23 cellular contexts compared by ENCODE assay signal in the genomic region with DNA sequence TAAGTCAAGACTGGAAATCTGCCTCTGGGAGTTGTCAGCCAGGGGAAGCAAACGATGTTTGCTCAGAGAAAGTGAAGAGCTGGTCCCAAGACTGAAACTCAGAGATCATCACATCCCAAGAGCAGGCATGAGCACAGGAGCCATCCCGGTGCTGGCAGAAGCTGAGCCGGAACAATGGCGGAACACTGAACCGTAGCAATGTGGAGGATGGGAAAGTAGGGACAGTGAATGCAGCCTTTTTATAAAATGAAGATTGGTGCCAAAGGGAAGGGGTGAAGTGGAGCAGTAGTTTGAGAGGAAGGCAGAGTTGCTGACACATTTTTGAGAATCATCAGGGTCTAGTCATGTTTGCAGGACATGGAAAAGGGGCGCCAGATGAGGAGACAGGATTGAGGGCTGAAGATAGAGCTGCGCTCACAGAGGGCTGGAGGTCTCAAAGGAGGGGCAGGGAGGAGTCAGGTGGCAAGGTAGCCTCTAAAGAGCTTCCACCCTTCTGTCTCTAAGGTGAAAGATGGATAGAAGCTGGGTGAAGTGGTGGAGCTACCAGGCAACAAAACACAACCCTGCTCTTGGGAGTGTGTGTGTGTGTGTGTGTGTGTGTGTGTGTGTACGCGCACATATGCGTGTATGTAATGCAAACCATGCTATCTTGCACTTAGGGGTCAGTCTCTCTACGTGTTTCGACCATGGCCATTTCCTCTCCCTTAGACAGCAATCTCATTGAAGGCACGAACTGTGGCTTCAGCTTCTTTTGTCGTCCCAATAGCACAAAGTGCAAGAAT.
A peak's percentile ranks its signal among the peaks of the same experiment; 100 is the strongest.
DNase-seq lines count a peak whose midpoint lies in the region; ATAC-seq and TF ChIP-seq lines count a peak whose summit lies in the region.
"Had no signal": no experiment of that assay in that cellular context is flagged by ENCODE, and none has a peak within 500 bp of the region (broad histone marks: within the 10 kb centered on the region; RNA-seq: fewer than 3 reads in every experiment).

No MANE protein-coding gene starts in this region.

- intact Hi-C loops in natural killer cell (cut with micrococcal nuclease) (no loop called here), colonic mucosa (cut with DNase I) (no loop called here)

- H3K4me3 ChIP-seq in colonic mucosa: no peak overlapping the region
- H3K4me3 ChIP-seq: HAP-1, SJCRH30 had no signal

- H3K4me1 Mint-ChIP-seq in natural killer cell treated with Interleukin-12 subunit alpha and Interleukin-12 subunit beta and Interleukin-15 and Interleukin-18, amount 100 ng/mL, for 72 hours (ENCODE audit: low read depth in 2 of 2): peaks cover 29 to 39% of the 10 kb centered on the region in 2 donors
- H3K4me1 Mint-ChIP-seq in natural killer cell (peaks cover 21 to 25% of the 10 kb centered on the region in 2 donors), osteocyte (ENCODE audit: unreplicated experiment) (peaks cover 22% of the 10 kb centered on the region)

- no peaks in the 10 kb centered on the region for H3K27me3 Mint-ChIP-seq in natural killer cell treated with Interleukin-12 subunit alpha and Interleukin-12 subunit beta and Interleukin-15 and Interleukin-18, amount 100 ng/mL, for 72 hours
- peaks cover 12 to 14% of the 10 kb centered on the region in 2 donors for H3K27me3 Mint-ChIP-seq in natural killer cell (ENCODE audit: low read depth in 2 of 2)
- H3K27me3 Mint-ChIP-seq in osteocyte (ENCODE audit: unreplicated experiment): no peaks in the 10 kb centered on the region

- no peaks in the 10 kb centered on the region for H3K27me3 ChIP-seq in colonic mucosa
- H3K27me3 ChIP-seq: SJCRH30 had no signal

- H3K27ac ChIP-seq in colonic mucosa: no peak overlapping the region
- H3K27ac ChIP-seq: HL-60, SJCRH30 had no signal

- no peaks in the 10 kb centered on the region for H3K36me3 Mint-ChIP-seq in natural killer cell treated with Interleukin-12 subunit alpha and Interleukin-12 subunit beta and Interleukin-15 and Interleukin-18, amount 100 ng/mL, for 72 hours
- no peaks in the 10 kb centered on the region for H3K36me3 Mint-ChIP-seq in natural killer cell
- H3K36me3 Mint-ChIP-seq in osteocyte (ENCODE audit: unreplicated experiment): no peaks in the 10 kb centered on the region
- H3K36me3 Mint-ChIP-seq: CD4-positive, CD25-positive, alpha-beta regulatory T cell had no signal

- no peaks in the 10 kb centered on the region for H3K9me3 ChIP-seq in colonic mucosa
- H3K9me3 ChIP-seq: HAP-1, SJCRH30 had no signal

- DNase-seq in natural killer cell treated with Interleukin-12 subunit alpha and Interleukin-12 subunit beta and Interleukin-15 and Interleukin-18, amount 100 ng/mL, for 72 hours (ENCODE audit: low spot score): no peak
- DNase-seq in natural killer cell (no peak), colonic mucosa (peak; percentile 16), osteocyte (ENCODE audit: extremely low spot score, unreplicated experiment) (peak; percentile 46), GDM1 (lab: John Stamatoyannopoulos, UW) (no peak), DMS79 treated with DMSO at 0.1 percent for 48 hours (lab: John Stamatoyannopoulos, UW) (no peak)
- DNase-seq in activated CD4-positive, CD25-positive, alpha-beta regulatory T cell (lab: John Stamatoyannopoulos, UW): no peak
- DNase-seq: CD4-positive, CD25-positive, alpha-beta regulatory T cell; GOT3; Karpas-422; NCI-H1092; NCI-H1417 treated with DMSO at 0.1 percent for 48 hours; NCI-H1694 treated with DMSO at 0.1 percent for 48 hours; NCI-H2081 treated with DMSO at 0.1 percent for 48 hours; NCI-H446; NCI-H774; PC-3; SJCRH30 had no signal

- peak overlapping the region; percentile 34 to 53 for H3K27ac Mint-ChIP-seq in natural killer cell treated with Interleukin-12 subunit alpha and Interleukin-12 subunit beta and Interleukin-15 and Interleukin-18, amount 100 ng/mL, for 72 hours
- no peak overlapping the region for H3K27ac Mint-ChIP-seq in natural killer cell
- no peak overlapping the region for H3K27ac Mint-ChIP-seq in osteocyte (ENCODE audit: unreplicated experiment)

- ATAC-seq in natural killer cell treated with Interleukin-12 subunit alpha and Interleukin-12 subunit beta and Interleukin-15 and Interleukin-18, amount 100 ng/mL, for 72 hours: no peak
- ATAC-seq in natural killer cell: no peak
- ATAC-seq in GM19395 (IDR thresholded peaks at IDR 0.05; ENCODE audit: unreplicated experiment): no peak
- ATAC-seq: Right ventricle myocardium inferior, SK-N-SH treated with all-trans-retinoic acid at 6 μM for 48 hours had no signal

- H3K4me1 ChIP-seq in colonic mucosa: peaks cover 4% of the 10 kb centered on the region
- H3K4me1 ChIP-seq: HAP-1 had no signal

- H3K36me3 ChIP-seq in colonic mucosa: no peaks in the 10 kb centered on the region
- H3K36me3 ChIP-seq: HAP-1, SJCRH30 had no signal

- TF ChIP-seq CTCF in natural killer cell (IDR thresholded peaks at IDR 0.05): no peak
- no peak for TF ChIP-seq CTCF in colonic mucosa (IDR thresholded peaks at IDR 0.05)
- TF ChIP-seq CTCF in osteocyte (IDR thresholded peaks at IDR 0.05): no peak

- no peak overlapping the region for H3K9ac ChIP-seq in colonic mucosa (ENCODE audit: low read depth in 2 of 2, low read length in 2 of 2)

- H3K4me3 Mint-ChIP-seq in natural killer cell treated with Interleukin-12 subunit alpha and Interleukin-12 subunit beta and Interleukin-15 and Interleukin-18, amount 100 ng/mL, for 72 hours: no peak overlapping the region
- H3K4me3 Mint-ChIP-seq in natural killer cell (no peak overlapping the region), osteocyte (ENCODE audit: unreplicated experiment) (no peak overlapping the region)
- H3K4me3 Mint-ChIP-seq: CD4-positive, CD25-positive, alpha-beta regulatory T cell had no signal

- H3K9me3 Mint-ChIP-seq in natural killer cell treated with Interleukin-12 subunit alpha and Interleukin-12 subunit beta and Interleukin-15 and Interleukin-18, amount 100 ng/mL, for 72 hours: peaks cover 8% of the 10 kb centered on the region
- H3K9me3 Mint-ChIP-seq in natural killer cell (peaks cover 3 to 6% of the 10 kb centered on the region in 2 donors), osteocyte (ENCODE audit: unreplicated experiment) (no peaks in the 10 kb centered on the region)

Comparison
In these comparisons a context has a peak if more than half of its experiments do, and no peak if none do; other contexts are left out.
1. H3K27ac Mint-ChIP-seq: peak in natural killer cell treated with Interleukin-12 subunit alpha and Interleukin-12 subunit beta and Interleukin-15 and Interleukin-18, amount 100 ng/mL, for 72 hours (2 of 2); none in natural killer cell (0 of 2) and osteocyte (single experiment).
2. DNase-seq: peak in colonic mucosa (single experiment) and osteocyte (single experiment); none in natural killer cell treated with Interleukin-12 subunit alpha and Interleukin-12 subunit beta and Interleukin-15 and Interleukin-18, amount 100 ng/mL, for 72 hours (single experiment), natural killer cell (single experiment), activated CD4-positive, CD25-positive, alpha-beta regulatory T cell (0 of 4), GDM1 (single experiment) and DMS79 treated with DMSO at 0.1 percent for 48 hours (single experiment).